ENCODE assay signal across 20 cellular contexts in genomic region chr10:27696466-27696865, GRCh38. TPM values are rescaled to one million over a fixed set of nuclear protein-coding genes. Genes with fewer than 3 reads are reported as not detected.
"Had no signal": no experiment of that assay in that cellular context is flagged by ENCODE, and none has a peak within 500 bp of the region (broad histone marks: within the 10 kb centered on the region; RNA-seq: fewer than 3 reads in every experiment).

No MANE protein-coding gene starts in this region.

- H3K36me3 Mint-ChIP-seq: natural killer cell treated with Interleukin-12 subunit alpha and Interleukin-12 subunit beta and Interleukin-15 and Interleukin-18, amount 100 ng/mL, for 72 hours; stimulated activated naive B cell treated with anti-CD40 and anti-IgM and Interleukin-4, amounts not matched to agents 10 μg/mL and 1 μg/mL and 100 μg/mL, for 72 hours had no signal

- H3K27ac Mint-ChIP-seq: natural killer cell treated with Interleukin-12 subunit alpha and Interleukin-12 subunit beta and Interleukin-15 and Interleukin-18, amount 100 ng/mL, for 72 hours; stimulated activated naive B cell treated with anti-CD40 and anti-IgM and Interleukin-4, amounts not matched to agents 10 μg/mL and 1 μg/mL and 100 μg/mL, for 72 hours; stimulated activated naive CD8-positive, alpha-beta T cell treated with anti-CD3 and anti-CD28 coated beads, Interleukin-15, amount 100 ng/mL, for 72 hours had no signal

- H3K27ac ChIP-seq: colonic mucosa, heart right ventricle, parathyroid adenoma, prostate gland, right lobe of liver, skin epidermis, testis, transverse colon had no signal

- H3K27me3 ChIP-seq: colonic mucosa, heart right ventricle, right lobe of liver, testis, transverse colon had no signal

- H3K36me3 ChIP-seq: colonic mucosa, heart right ventricle, prostate gland, right lobe of liver, transverse colon had no signal

- ATAC-seq: heart right ventricle; left lobe of liver; natural killer cell treated with Interleukin-12 subunit alpha and Interleukin-12 subunit beta and Interleukin-15 and Interleukin-18, amount 100 ng/mL, for 72 hours; right lobe of liver; stimulated activated naive B cell treated with anti-CD40 and anti-IgM and Interleukin-4, amounts not matched to agents 10 μg/mL and 1 μg/mL and 100 μg/mL, for 72 hours; stimulated activated naive CD8-positive, alpha-beta T cell treated with anti-CD3 and anti-CD28 coated beads, Interleukin-15, amount 100 ng/mL, for 72 hours had no signal

- H3K79me2 ChIP-seq: parathyroid adenoma had no signal

- H3K4me3 ChIP-seq: colonic mucosa, heart right ventricle, prostate gland, right lobe of liver, skin epidermis, testis, transverse colon had no signal

- H3K9ac ChIP-seq: parathyroid adenoma had no signal

- H3K4me1 ChIP-seq: colonic mucosa, parathyroid adenoma, prostate gland, right lobe of liver, testis had no signal

- H3K9me3 Mint-ChIP-seq: natural killer cell treated with Interleukin-12 subunit alpha and Interleukin-12 subunit beta and Interleukin-15 and Interleukin-18, amount 100 ng/mL, for 72 hours; stimulated activated naive CD8-positive, alpha-beta T cell treated with anti-CD3 and anti-CD28 coated beads, Interleukin-15, amount 100 ng/mL, for 72 hours had no signal

- H3K9me3 ChIP-seq: colonic mucosa, heart right ventricle, prostate gland, right lobe of liver, testis, transverse colon had no signal

- DNase-seq: cerebellar nuclear complex; colonic mucosa; dermis blood vessel endothelial cell; heart right ventricle; islet precursor cell; midbrain; occipital lobe; retina; right lobe of liver; stimulated activated CD4-positive, alpha-beta T cell treated with anti-CD3 and anti-CD28 coated beads, Interleukin-2, amount 100 ng/mL, for 24 hours; stimulated activated CD4-positive, alpha-beta T cell treated with anti-CD3 and anti-CD28 coated beads, Interleukin-4, amount 100 ng/mL, for 4 hours; stimulated activated naive B cell treated with anti-CD40 and anti-IgM and Interleukin-4, amounts not matched to agents 10 μg/mL and 1 μg/mL and 100 μg/mL, for 72 hours; stimulated activated naive CD8-positive, alpha-beta T cell treated with anti-CD3 and anti-CD28 coated beads, Interleukin-15, amount 100 ng/mL, for 72 hours; testis; transverse colon had no signal

- H3K4me1 Mint-ChIP-seq: stimulated activated naive B cell treated with anti-CD40 and anti-IgM and Interleukin-4, amounts not matched to agents 10 μg/mL and 1 μg/mL and 100 μg/mL, for 72 hours; stimulated activated naive CD8-positive, alpha-beta T cell treated with anti-CD3 and anti-CD28 coated beads, Interleukin-15, amount 100 ng/mL, for 72 hours had no signal

- H2AFZ ChIP-seq: parathyroid adenoma had no signal

- H3K4me3 Mint-ChIP-seq: natural killer cell treated with Interleukin-12 subunit alpha and Interleukin-12 subunit beta and Interleukin-15 and Interleukin-18, amount 100 ng/mL, for 72 hours; stimulated activated naive B cell treated with anti-CD40 and anti-IgM and Interleukin-4, amounts not matched to agents 10 μg/mL and 1 μg/mL and 100 μg/mL, for 72 hours; stimulated activated naive CD8-positive, alpha-beta T cell treated with anti-CD3 and anti-CD28 coated beads, Interleukin-15, amount 100 ng/mL, for 72 hours had no signal

RNA-seq across cellular contexts. Expression of gene MKX, which starts 49.2 kb away (rescaled TPM):
- total RNA-seq: dermis blood vessel endothelial cell had no signal
